In the genomic region with DNA sequence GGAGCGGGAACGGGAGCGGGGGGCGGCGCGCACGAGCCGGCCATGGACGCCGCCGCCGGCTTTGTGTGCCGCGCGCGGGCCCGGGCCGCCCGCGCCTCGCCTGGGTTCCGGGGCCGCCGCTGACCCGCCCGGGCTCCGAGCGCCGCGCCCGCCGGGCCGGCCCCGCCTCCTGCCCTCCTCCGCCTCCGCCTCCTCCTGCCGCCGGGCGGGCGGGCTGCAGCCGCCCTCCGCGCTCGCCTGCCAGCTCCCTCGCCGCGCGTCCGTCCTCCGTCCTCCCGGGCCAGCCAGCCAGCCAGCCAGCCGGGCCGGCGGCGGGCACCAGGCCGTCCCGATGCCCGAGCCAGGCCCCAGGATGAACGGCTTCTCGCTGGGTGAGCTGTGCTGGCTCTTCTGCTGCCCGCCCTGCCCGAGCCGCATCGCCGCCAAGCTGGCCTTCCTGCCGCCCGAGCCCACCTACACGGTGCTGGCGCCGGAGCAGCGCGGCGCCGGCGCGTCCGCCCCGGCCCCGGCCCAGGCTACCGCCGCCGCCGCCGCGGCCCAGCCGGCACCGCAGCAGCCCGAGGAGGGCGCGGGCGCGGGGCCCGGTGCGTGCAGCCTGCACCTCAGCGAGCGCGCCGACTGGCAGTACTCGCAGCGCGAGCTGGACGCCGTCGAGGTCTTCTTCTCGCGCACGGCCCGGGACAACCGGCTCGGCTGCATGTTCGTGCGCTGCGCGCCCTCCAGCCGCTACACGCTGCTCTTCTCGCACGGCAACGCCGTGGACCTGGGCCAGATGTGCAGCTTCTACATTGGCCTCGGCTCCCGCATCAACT, we compare ENCODE assay signal across 1 cellular context.
TF ChIP-seq lines count a peak whose summit lies in the region.

A gene (plus strand): TSS at position 212 of the 812 bp plus-strand sequence. CDS start 120 bp downstream, at position 332.

TF ChIP-seq in HepG2, 621 proteins besides CTCF, POLR2A, EP300 and RAD21 (continued from another document and continues in another):
- TF ChIP-seq ZFY (CRISPR knock-in tag; IDR thresholded peaks at IDR 0.05) (peak; percentile 13), ZNF30 (CRISPR knock-in tag; IDR thresholded peaks at IDR 0.05) (no peak), ADNP (CRISPR knock-in tag; IDR thresholded peaks at IDR 0.05) (no peak), ZNF564 (CRISPR knock-in tag; IDR thresholded peaks at IDR 0.05) (0 out of 2 replicates have a peak, but pooled peaks have one; percentile 56), DMAP1 (CRISPR knock-in tag; IDR thresholded peaks at IDR 0.05) (peak; percentile 22; the same call in 1 of the 2 replicates), ZFP1 (CRISPR knock-in tag; IDR thresholded peaks at IDR 0.05) (no peak), ZC3H13 (CRISPR knock-in tag; IDR thresholded peaks at IDR 0.05) (no peak), RBFOX2 (IDR thresholded peaks at IDR 0.05; ENCODE audit: low read depth, low read length) (peak; percentile 64), SKI (IDR thresholded peaks at IDR 0.05; ENCODE audit: partially characterized antibody) (no peak), ZNF878 (CRISPR knock-in tag; IDR thresholded peaks at IDR 0.05) (no peak), IRX3 (CRISPR knock-in tag; IDR thresholded peaks at IDR 0.05; ENCODE audit: borderline replicate concordance, low read depth) (peak; percentile 56; the same call in 1 of the 2 replicates), ZNF709 (CRISPR knock-in tag; IDR thresholded peaks at IDR 0.05) (0 out of 2 replicates have a peak, but pooled peaks have one; percentile 46), ZZZ3 (CRISPR knock-in tag; IDR thresholded peaks at IDR 0.05; ENCODE audit: borderline replicate concordance) (no peak), ZMAT3 (CRISPR knock-in tag; conservative IDR thresholded peaks at IDR 0.05) (0 out of 2 replicates have a peak, but pooled peaks have one; percentile 15), DNMT1 (CRISPR knock-in tag; IDR thresholded peaks at IDR 0.05) (0 out of 2 replicates have a peak, but pooled peaks have one; percentile 19), ZNF577 (CRISPR knock-in tag; IDR thresholded peaks at IDR 0.05; ENCODE audit: borderline replicate concordance, low read depth) (no peak), HNRNPLL (IDR thresholded peaks at IDR 0.05; ENCODE audit: low read depth, low read length, poor library complexity, severe bottlenecking) (peak; percentile 54), RBAK (CRISPR knock-in tag; IDR thresholded peaks at IDR 0.05) (no peak), MEIS1 (CRISPR knock-in tag; IDR thresholded peaks at IDR 0.05; ENCODE audit: borderline replicate concordance) (no peak), KDM2A (CRISPR knock-in tag; IDR thresholded peaks at IDR 0.05; ENCODE audit: borderline replicate concordance, low read depth) (peak; percentile 16; the same call in 1 of the 2 replicates), GATAD1 (CRISPR knock-in tag; IDR thresholded peaks at IDR 0.05) (0 out of 2 replicates have a peak, but pooled peaks have one; percentile 15), ISL2 (CRISPR knock-in tag; IDR thresholded peaks at IDR 0.05) (no peak), KLF11 (CRISPR knock-in tag; IDR thresholded peaks at IDR 0.05) (no peak), CBX2 (IDR thresholded peaks at IDR 0.05; ENCODE audit: low read depth, low read length) (no peak), CBX2 (CRISPR knock-in tag; IDR thresholded peaks at IDR 0.05; ENCODE audit: low read depth) (no peak), MZF1 (CRISPR knock-in tag; IDR thresholded peaks at IDR 0.05; ENCODE audit: borderline replicate concordance) (no peak), BORCS8-MEF2B (CRISPR knock-in tag; IDR thresholded peaks at IDR 0.05) (peak; percentile 52; the same call in 1 of the 2 replicates), CENPX (CRISPR knock-in tag; IDR thresholded peaks at IDR 0.05) (no peak), ZNF10 (CRISPR knock-in tag; IDR thresholded peaks at IDR 0.05; ENCODE audit: borderline replicate concordance, low read depth) (no peak), NR2C2 (CRISPR knock-in tag; IDR thresholded peaks at IDR 0.05; ENCODE audit: borderline replicate concordance) (no peak), KMT2A (CRISPR knock-in tag; IDR thresholded peaks at IDR 0.05) (peak; percentile 41; the same call in 1 of the 2 replicates)
- TF ChIP-seq, protein P1, sequence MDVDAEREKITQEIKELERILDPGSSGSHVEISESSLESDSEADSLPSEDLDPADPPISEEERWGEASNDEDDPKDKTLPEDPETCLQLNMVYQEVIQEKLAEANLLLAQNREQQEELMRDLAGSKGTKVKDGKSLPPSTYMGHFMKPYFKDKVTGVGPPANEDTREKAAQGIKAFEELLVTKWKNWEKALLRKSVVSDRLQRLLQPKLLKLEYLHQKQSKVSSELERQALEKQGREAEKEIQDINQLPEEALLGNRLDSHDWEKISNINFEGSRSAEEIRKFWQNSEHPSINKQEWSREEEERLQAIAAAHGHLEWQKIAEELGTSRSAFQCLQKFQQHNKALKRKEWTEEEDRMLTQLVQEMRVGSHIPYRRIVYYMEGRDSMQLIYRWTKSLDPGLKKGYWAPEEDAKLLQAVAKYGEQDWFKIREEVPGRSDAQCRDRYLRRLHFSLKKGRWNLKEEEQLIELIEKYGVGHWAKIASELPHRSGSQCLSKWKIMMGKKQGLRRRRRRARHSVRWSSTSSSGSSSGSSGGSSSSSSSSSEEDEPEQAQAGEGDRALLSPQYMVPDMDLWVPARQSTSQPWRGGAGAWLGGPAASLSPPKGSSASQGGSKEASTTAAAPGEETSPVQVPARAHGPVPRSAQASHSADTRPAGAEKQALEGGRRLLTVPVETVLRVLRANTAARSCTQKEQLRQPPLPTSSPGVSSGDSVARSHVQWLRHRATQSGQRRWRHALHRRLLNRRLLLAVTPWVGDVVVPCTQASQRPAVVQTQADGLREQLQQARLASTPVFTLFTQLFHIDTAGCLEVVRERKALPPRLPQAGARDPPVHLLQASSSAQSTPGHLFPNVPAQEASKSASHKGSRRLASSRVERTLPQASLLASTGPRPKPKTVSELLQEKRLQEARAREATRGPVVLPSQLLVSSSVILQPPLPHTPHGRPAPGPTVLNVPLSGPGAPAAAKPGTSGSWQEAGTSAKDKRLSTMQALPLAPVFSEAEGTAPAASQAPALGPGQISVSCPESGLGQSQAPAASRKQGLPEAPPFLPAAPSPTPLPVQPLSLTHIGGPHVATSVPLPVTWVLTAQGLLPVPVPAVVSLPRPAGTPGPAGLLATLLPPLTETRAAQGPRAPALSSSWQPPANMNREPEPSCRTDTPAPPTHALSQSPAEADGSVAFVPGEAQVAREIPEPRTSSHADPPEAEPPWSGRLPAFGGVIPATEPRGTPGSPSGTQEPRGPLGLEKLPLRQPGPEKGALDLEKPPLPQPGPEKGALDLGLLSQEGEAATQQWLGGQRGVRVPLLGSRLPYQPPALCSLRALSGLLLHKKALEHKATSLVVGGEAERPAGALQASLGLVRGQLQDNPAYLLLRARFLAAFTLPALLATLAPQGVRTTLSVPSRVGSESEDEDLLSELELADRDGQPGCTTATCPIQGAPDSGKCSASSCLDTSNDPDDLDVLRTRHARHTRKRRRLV (CRISPR knock-in tag; IDR thresholded peaks at IDR 0.05), result no peak
- TF ChIP-seq, protein P2, sequence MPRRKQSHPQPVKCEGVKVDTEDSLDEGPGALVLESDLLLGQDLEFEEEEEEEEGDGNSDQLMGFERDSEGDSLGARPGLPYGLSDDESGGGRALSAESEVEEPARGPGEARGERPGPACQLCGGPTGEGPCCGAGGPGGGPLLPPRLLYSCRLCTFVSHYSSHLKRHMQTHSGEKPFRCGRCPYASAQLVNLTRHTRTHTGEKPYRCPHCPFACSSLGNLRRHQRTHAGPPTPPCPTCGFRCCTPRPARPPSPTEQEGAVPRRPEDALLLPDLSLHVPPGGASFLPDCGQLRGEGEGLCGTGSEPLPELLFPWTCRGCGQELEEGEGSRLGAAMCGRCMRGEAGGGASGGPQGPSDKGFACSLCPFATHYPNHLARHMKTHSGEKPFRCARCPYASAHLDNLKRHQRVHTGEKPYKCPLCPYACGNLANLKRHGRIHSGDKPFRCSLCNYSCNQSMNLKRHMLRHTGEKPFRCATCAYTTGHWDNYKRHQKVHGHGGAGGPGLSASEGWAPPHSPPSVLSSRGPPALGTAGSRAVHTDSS (CRISPR knock-in tag; conservative IDR thresholded peaks at IDR 0.05), result no peak
- TF ChIP-seq, protein P3, sequence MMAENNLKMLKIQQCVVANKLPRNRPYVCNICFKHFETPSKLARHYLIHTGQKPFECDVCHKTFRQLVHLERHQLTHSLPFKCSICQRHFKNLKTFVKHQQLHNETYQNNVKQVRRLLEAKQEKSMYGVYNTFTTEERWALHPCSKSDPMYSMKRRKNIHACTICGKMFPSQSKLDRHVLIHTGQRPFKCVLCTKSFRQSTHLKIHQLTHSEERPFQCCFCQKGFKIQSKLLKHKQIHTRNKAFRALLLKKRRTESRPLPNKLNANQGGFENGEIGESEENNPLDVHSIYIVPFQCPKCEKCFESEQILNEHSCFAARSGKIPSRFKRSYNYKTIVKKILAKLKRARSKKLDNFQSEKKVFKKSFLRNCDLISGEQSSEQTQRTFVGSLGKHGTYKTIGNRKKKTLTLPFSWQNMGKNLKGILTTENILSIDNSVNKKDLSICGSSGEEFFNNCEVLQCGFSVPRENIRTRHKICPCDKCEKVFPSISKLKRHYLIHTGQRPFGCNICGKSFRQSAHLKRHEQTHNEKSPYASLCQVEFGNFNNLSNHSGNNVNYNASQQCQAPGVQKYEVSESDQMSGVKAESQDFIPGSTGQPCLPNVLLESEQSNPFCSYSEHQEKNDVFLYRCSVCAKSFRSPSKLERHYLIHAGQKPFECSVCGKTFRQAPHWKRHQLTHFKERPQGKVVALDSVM (CRISPR knock-in tag; IDR thresholded peaks at IDR 0.05), result 0 out of 2 replicates have a peak, but pooled peaks have one; percentile 12
- TF ChIP-seq, protein P4, sequence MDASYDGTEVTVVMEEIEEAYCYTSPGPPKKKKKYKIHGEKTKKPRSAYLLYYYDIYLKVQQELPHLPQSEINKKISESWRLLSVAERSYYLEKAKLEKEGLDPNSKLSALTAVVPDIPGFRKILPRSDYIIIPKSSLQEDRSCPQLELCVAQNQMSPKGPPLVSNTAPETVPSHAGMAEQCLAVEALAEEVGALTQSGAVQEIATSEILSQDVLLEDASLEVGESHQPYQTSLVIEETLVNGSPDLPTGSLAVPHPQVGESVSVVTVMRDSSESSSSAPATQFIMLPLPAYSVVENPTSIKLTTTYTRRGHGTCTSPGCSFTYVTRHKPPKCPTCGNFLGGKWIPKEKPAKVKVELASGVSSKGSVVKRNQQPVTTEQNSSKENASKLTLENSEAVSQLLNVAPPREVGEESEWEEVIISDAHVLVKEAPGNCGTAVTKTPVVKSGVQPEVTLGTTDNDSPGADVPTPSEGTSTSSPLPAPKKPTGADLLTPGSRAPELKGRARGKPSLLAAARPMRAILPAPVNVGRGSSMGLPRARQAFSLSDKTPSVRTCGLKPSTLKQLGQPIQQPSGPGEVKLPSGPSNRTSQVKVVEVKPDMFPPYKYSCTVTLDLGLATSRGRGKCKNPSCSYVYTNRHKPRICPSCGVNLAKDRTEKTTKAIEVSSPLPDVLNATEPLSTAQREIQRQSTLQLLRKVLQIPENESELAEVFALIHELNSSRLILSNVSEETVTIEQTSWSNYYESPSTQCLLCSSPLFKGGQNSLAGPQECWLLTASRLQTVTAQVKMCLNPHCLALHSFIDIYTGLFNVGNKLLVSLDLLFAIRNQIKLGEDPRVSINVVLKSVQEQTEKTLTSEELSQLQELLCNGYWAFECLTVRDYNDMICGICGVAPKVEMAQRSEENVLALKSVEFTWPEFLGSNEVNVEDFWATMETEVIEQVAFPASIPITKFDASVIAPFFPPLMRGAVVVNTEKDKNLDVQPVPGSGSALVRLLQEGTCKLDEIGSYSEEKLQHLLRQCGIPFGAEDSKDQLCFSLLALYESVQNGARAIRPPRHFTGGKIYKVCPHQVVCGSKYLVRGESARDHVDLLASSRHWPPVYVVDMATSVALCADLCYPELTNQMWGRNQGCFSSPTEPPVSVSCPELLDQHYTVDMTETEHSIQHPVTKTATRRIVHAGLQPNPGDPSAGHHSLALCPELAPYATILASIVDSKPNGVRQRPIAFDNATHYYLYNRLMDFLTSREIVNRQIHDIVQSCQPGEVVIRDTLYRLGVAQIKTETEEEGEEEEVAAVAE (CRISPR knock-in tag; IDR thresholded peaks at IDR 0.05; ENCODE audit: borderline replicate concordance), result no peak
- TF ChIP-seq, protein P5, sequence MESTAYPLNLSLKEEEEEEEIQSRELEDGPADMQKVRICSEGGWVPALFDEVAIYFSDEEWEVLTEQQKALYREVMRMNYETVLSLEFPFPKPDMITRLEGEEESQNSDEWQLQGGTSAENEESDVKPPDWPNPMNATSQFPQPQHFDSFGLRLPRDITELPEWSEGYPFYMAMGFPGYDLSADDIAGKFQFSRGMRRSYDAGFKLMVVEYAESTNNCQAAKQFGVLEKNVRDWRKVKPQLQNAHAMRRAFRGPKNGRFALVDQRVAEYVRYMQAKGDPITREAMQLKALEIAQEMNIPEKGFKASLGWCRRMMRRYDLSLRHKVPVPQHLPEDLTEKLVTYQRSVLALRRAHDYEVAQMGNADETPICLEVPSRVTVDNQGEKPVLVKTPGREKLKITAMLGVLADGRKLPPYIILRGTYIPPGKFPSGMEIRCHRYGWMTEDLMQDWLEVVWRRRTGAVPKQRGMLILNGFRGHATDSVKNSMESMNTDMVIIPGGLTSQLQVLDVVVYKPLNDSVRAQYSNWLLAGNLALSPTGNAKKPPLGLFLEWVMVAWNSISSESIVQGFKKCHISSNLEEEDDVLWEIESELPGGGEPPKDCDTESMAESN (CRISPR knock-in tag; conservative IDR thresholded peaks at IDR 0.05), result no peak
- TF ChIP-seq, protein P6, sequence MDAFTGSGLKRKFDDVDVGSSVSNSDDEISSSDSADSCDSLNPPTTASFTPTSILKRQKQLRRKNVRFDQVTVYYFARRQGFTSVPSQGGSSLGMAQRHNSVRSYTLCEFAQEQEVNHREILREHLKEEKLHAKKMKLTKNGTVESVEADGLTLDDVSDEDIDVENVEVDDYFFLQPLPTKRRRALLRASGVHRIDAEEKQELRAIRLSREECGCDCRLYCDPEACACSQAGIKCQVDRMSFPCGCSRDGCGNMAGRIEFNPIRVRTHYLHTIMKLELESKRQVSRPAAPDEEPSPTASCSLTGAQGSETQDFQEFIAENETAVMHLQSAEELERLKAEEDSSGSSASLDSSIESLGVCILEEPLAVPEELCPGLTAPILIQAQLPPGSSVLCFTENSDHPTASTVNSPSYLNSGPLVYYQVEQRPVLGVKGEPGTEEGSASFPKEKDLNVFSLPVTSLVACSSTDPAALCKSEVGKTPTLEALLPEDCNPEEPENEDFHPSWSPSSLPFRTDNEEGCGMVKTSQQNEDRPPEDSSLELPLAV (CRISPR knock-in tag; conservative IDR thresholded peaks at IDR 0.05; ENCODE audit: low read depth), result no peak
- TF ChIP-seq, protein P7, sequence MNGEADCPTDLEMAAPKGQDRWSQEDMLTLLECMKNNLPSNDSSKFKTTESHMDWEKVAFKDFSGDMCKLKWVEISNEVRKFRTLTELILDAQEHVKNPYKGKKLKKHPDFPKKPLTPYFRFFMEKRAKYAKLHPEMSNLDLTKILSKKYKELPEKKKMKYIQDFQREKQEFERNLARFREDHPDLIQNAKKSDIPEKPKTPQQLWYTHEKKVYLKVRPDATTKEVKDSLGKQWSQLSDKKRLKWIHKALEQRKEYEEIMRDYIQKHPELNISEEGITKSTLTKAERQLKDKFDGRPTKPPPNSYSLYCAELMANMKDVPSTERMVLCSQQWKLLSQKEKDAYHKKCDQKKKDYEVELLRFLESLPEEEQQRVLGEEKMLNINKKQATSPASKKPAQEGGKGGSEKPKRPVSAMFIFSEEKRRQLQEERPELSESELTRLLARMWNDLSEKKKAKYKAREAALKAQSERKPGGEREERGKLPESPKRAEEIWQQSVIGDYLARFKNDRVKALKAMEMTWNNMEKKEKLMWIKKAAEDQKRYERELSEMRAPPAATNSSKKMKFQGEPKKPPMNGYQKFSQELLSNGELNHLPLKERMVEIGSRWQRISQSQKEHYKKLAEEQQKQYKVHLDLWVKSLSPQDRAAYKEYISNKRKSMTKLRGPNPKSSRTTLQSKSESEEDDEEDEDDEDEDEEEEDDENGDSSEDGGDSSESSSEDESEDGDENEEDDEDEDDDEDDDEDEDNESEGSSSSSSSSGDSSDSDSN (CRISPR knock-in tag; IDR thresholded peaks at IDR 0.05), result peak; percentile 71; the same call in 1 of the 2 replicates
